17 cellular contexts compared by ENCODE assay signal in the genomic region with DNA sequence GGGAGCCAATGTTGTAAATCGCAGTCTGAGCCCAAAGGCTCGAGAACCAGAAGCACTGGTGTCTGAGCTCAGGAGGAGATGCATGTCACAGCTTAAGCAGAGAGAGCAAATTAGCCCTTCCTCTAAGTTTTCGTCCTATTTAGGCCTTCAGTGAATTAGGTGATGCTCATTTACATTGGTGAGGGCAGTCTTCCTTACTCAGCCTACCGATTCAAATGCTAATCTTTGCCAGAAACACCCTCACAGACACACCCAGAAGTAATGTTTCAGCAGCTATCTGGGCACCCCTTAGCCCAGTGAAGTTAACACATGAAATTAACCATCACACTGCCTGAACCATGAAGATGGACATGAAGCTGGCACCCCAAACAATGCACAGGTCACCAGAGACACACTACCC.
DNase-seq lines count a peak whose midpoint lies in the region; ATAC-seq, FAIRE-seq and TF ChIP-seq lines count a peak whose summit lies in the region.
"Had no signal": no experiment of that assay in that cellular context is flagged by ENCODE, and none has a peak within 500 bp of the region (broad histone marks: within the 10 kb centered on the region; RNA-seq: fewer than 3 reads in every experiment).

No MANE protein-coding gene starts in this region.

- no CpG with 5 or more reads among the region's 4 CpGs for WGBS in H9 (ENCODE audit: extremely low coverage, insufficient read length, low lambda C conversion rate)
- WGBS in mesendoderm (ENCODE audit: extremely low coverage, insufficient coverage, low lambda C conversion rate): no CpG with 5 or more reads among the region's 4 CpGs

- H3K18ac ChIP-seq in H9 (ENCODE audit: insufficient read length, low read depth, low read length) (no peak overlapping the region), mesendoderm (ENCODE audit: low read length) (no peak overlapping the region)

- no peak for TF ChIP-seq CTCF in H9 (conservative IDR thresholded peaks at IDR 0.05)

- H2BK15ac ChIP-seq in H9 (ENCODE audit: low read depth, low read length): no peak overlapping the region
- H2BK15ac ChIP-seq in mesendoderm (replicated peaks; ENCODE audit: low read depth): no peak overlapping the region

- no peak overlapping the region for H2BK20ac ChIP-seq in H9 (ENCODE audit: low read depth, low read length, poor library complexity, severe bottlenecking)

- peak; percentile 10 for ATAC-seq in GM19395 (IDR thresholded peaks at IDR 0.05; ENCODE audit: unreplicated experiment)
- peak; percentile 7 for ATAC-seq in HG03457 (IDR thresholded peaks at IDR 0.05; ENCODE audit: unreplicated experiment)
- ATAC-seq in HG03025 (IDR thresholded peaks at IDR 0.05; ENCODE audit: low FRiP score, unreplicated experiment): no peak
- ATAC-seq: esophagus mucosa, K562 had no signal

- H3K23ac ChIP-seq in H9 (ENCODE audit: insufficient read length, low read depth, low read length) (no peak overlapping the region), mesendoderm (ENCODE audit: low read length) (no peak overlapping the region)

- H4K8ac ChIP-seq in H9 (replicated peaks; ENCODE audit: insufficient read length, low read depth, low read length) (no peak overlapping the region), mesendoderm (ENCODE audit: low read depth, low read length) (no peak overlapping the region)

- DNase-seq in H9: no peak
- DNase-seq in mesendoderm: no peak
- no peak for DNase-seq in GM12891 (ENCODE audit: insufficient read length, low spot score)
- no peak for DNase-seq in GF-D8 (lab: John Stamatoyannopoulos, UW)
- DNase-seq: activated CD4-positive, CD25-positive, alpha-beta regulatory T cell; cerebellar nuclear complex; NCI-H1930; nucleus accumbens; stimulated activated CD4-positive, alpha-beta T cell treated with anti-CD3 and anti-CD28 coated beads, Interleukin-12 subunit alpha, Interleukin-12 subunit beta, amount 100 ng/mL, for 4 hours had no signal

- peak overlapping the region; percentile 94 to 99 (median 98); a peak in 6 of 7 replicates for H3K27ac Mint-ChIP-seq in H9
- H3K27ac Mint-ChIP-seq: CD4-positive, alpha-beta memory T cell had no signal

- H4K5ac ChIP-seq in H9 (ENCODE audit: insufficient read length, low read depth, low read length) (no peak overlapping the region), mesendoderm (ENCODE audit: low read length) (no peak overlapping the region)

- H2AFZ ChIP-seq in H9 (ENCODE audit: low read length): no peak overlapping the region

- H3K56ac ChIP-seq in H9 (ENCODE audit: insufficient read length, low read depth, low read length) (no peak overlapping the region), mesendoderm (ENCODE audit: low read length) (no peak overlapping the region)

- peak overlapping the region; percentile 26 for H2AK5ac ChIP-seq in H9 (ENCODE audit: insufficient read length, low read length)
- no peak overlapping the region for H2AK5ac ChIP-seq in mesendoderm (ENCODE audit: low read length)

- H2BK5ac ChIP-seq in H9 (ENCODE audit: insufficient read length, low read length) (no peak overlapping the region), mesendoderm (ENCODE audit: low read length) (peak overlapping the region; percentile 5)

- H3K9me3 ChIP-seq in H9 (ENCODE audit: control insufficient read depth, low read depth, low read length): peaks cover 5% of the 10 kb centered on the region
- H3K9me3 ChIP-seq: tibial nerve had no signal

- H4K20me1 ChIP-seq in H9 (ENCODE audit: control insufficient read depth, insufficient read depth, insufficient read length): no peaks in the 10 kb centered on the region

- H3K27me3 Mint-ChIP-seq in H9 (ENCODE audit: low read depth): no peaks in the 10 kb centered on the region

- H3K4ac ChIP-seq in H9 (ENCODE audit: low read depth, low read length) (no peak overlapping the region), mesendoderm (ENCODE audit: low read depth, low read length) (no peak overlapping the region)

- no peak overlapping the region for H2BK12ac ChIP-seq in H9 (ENCODE audit: insufficient read length, low read depth, low read length)

- no peaks in the 10 kb centered on the region for H3K36me3 ChIP-seq in mesendoderm (ENCODE audit: control insufficient read depth, insufficient read depth, low read length)
- H3K36me3 ChIP-seq: tibial nerve had no signal

- H3K9ac ChIP-seq in H9 (ENCODE audit: extremely low read depth, insufficient read length, low read length) (no peak overlapping the region), mesendoderm (ENCODE audit: low read length) (no peak overlapping the region)

- H3K9me3 Mint-ChIP-seq in H9: peaks cover 25 to 26% of the 10 kb centered on the region in 2 experiments
- H3K9me3 Mint-ChIP-seq: CD4-positive, alpha-beta memory T cell had no signal

- no peak overlapping the region for H3K4me2 ChIP-seq in H9 (ENCODE audit: insufficient read depth, insufficient read length, low read length)
- no peak overlapping the region for H3K4me2 ChIP-seq in mesendoderm (ENCODE audit: low read length)

- H3K14ac ChIP-seq in H9 (ENCODE audit: insufficient read depth, low read length): no peak overlapping the region

- H3K79me2 ChIP-seq in H9 (ENCODE audit: insufficient read depth, low read length): no peaks in the 10 kb centered on the region
- no peaks in the 10 kb centered on the region for H3K79me2 ChIP-seq in mesendoderm (ENCODE audit: control insufficient read depth, insufficient read depth, low read length)

- FAIRE-seq in GM12891 (lab: Jason Lieb, UNC): no peak
- FAIRE-seq: K562 had no signal

- H2BK120ac ChIP-seq in H9 (ENCODE audit: low read depth, low read length, poor library complexity, severe bottlenecking) (no peak overlapping the region), mesendoderm (ENCODE audit: low read depth, low read length) (no peak overlapping the region)

- H4K91ac ChIP-seq in H9 (ENCODE audit: insufficient read length, low read depth, low read length): no peak overlapping the region

- H3T11ph ChIP-seq in H9 (ENCODE audit: low read length): no peak overlapping the region

- H3K4me1 ChIP-seq in H9 (ENCODE audit: insufficient read depth, low read length) (peaks cover 5% of the 10 kb centered on the region; the same call in 1 of the 2 replicates), mesendoderm (ENCODE audit: control insufficient read depth, low read depth, low read length) (no peaks in the 10 kb centered on the region)

- H3K27ac ChIP-seq in H9 (ENCODE audit: insufficient read length, low read depth, low read length) (peak overlapping the region; percentile 86), mesendoderm (ENCODE audit: low read depth, low read length) (no peak overlapping the region)
- H3K27ac ChIP-seq: SK-N-MC, tibial nerve had no signal

- no peaks in the 10 kb centered on the region for H3K27me3 ChIP-seq in H9 (ENCODE audit: insufficient read depth, low read length)
- no peaks in the 10 kb centered on the region for H3K27me3 ChIP-seq in mesendoderm (ENCODE audit: insufficient read depth, low read length, poor library complexity)
- H3K27me3 ChIP-seq: tibial nerve had no signal

- no peak overlapping the region for H3K4me3 ChIP-seq in mesendoderm (ENCODE audit: low read length)
- H3K4me3 ChIP-seq: K562, SK-N-MC, tibial nerve had no signal

- H3K4me3 Mint-ChIP-seq in H9: no peak overlapping the region
- H3K4me3 Mint-ChIP-seq: CD4-positive, alpha-beta memory T cell had no signal

- no peaks in the 10 kb centered on the region for H3K23me2 ChIP-seq in H9 (ENCODE audit: insufficient read length, low read depth, low read length, poor library complexity, severe bottlenecking)

- H3K79me1 ChIP-seq in H9 (ENCODE audit: insufficient read depth, low read depth, low read length, poor library complexity, severe bottlenecking) (no peaks in the 10 kb centered on the region), mesendoderm (ENCODE audit: low read length) (no peaks in the 10 kb centered on the region)

- TF ChIP-seq POLR2A in GM12891 (IDR thresholded peaks at IDR 0.05; ENCODE audit: low read depth, low read length): no peak

- peaks cover 42 to 55% of the 10 kb centered on the region in 2 experiments for H3K4me1 Mint-ChIP-seq in H9
- H3K4me1 Mint-ChIP-seq: CD4-positive, alpha-beta memory T cell had no signal

- H3K36me3 Mint-ChIP-seq in H9 (ENCODE audit: insufficient read depth in 1 of 3, low read depth in 3 of 3): peaks cover 22 to 44% (median 36%) of the 10 kb centered on the region in 3 experiments
- H3K36me3 Mint-ChIP-seq: CD4-positive, alpha-beta memory T cell had no signal

TF ChIP-seq in GM12891, 5 proteins besides CTCF, POLR2A, EP300 and RAD21:
- no peak for TF ChIP-seq PAX5 (IDR thresholded peaks at IDR 0.05; ENCODE audit: insufficient read depth, low read length, severe bottlenecking)
- no peak for TF ChIP-seq TAF1 (IDR thresholded peaks at IDR 0.05; ENCODE audit: low read depth, low read length)
- TF ChIP-seq POLR2AphosphoS5 (IDR thresholded peaks at IDR 0.05; ENCODE audit: low read depth, low read length): no peak
- no peak for TF ChIP-seq POU2F2 (IDR thresholded peaks at IDR 0.05; ENCODE audit: low read depth, low read length)
- TF ChIP-seq SPI1 (IDR thresholded peaks at IDR 0.05; ENCODE audit: low read depth, low read length): no peak
